ENCODE assay signal across 13 cellular contexts in the genomic region with DNA sequence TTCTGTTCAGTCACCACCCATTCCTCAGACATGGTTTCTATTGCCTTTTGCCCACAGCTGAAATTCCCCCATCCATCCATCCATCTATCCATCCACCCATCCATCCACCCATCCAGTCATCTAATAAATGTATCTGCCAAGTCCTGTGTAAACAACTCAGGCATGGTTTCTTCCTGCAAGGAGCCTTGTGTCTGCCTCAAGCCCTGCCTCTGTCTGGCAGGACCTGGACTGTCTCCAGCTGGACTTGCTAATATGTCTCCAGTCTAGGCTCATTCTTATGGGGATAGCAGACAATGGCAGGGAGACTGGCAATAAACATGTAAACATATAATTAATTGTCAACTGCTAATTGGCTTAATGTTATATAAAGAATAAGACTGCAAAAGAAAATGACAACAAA.
A peak's percentile ranks its signal among the peaks of the same experiment; 100 is the strongest.
DNase-seq lines count a peak whose midpoint lies in the region; ATAC-seq and TF ChIP-seq lines count a peak whose summit lies in the region.
"Had no signal": no experiment of that assay in that cellular context is flagged by ENCODE, and none has a peak within 500 bp of the region (broad histone marks: within the 10 kb centered on the region; RNA-seq: fewer than 3 reads in every experiment).

No MANE protein-coding gene starts in this region.

- H3K36me3 ChIP-seq in GM23248 (ENCODE audit: low read depth) = no peaks in the 10 kb centered on the region
- no peaks in the 10 kb centered on the region for H3K36me3 ChIP-seq in PC-3 (ENCODE audit: low read depth, low read length)
- H3K36me3 ChIP-seq in thyroid gland = no peaks in the 10 kb centered on the region
- H3K36me3 ChIP-seq: BLaER1 had no signal

- H3K27me3 Mint-ChIP-seq in CD14-positive monocyte (ENCODE audit: low read depth in 3 of 3) = peaks cover 6 to 20% (median 19%) of the 10 kb centered on the region in 3 donors

- no peak overlapping the region for H3K9ac ChIP-seq in GM23248
- no peak overlapping the region for H3K9ac ChIP-seq in PC-3 (ENCODE audit: low read length)
- H3K9ac ChIP-seq: BLaER1 had no signal

- peaks cover 16% of the 10 kb centered on the region for H3K4me1 Mint-ChIP-seq in CD14-positive monocyte

- intact Hi-C loops in PC-3 (cut with micrococcal nuclease) = no loop called here
- intact Hi-C loops in thyroid gland (cut with DNase I) = no loop called here
- intact Hi-C loops in CD14-positive monocyte (cut with micrococcal nuclease) = no loop called here

- H3K9me3 ChIP-seq in GM23248 (ENCODE audit: low read depth) = no peaks in the 10 kb centered on the region
- no peaks in the 10 kb centered on the region for H3K9me3 ChIP-seq in PC-3 (ENCODE audit: low read length)
- no peaks in the 10 kb centered on the region for H3K9me3 ChIP-seq in thyroid gland
- H3K9me3 ChIP-seq: BLaER1 had no signal

- peaks cover 0 to 2% (median 0%) of the 10 kb centered on the region in 7 donors for H3K9me3 Mint-ChIP-seq in CD14-positive monocyte

- no peak for TF ChIP-seq CTCF in PC-3 (conservative IDR thresholded peaks at IDR 0.05; ENCODE audit: low read depth, low read length)
- no peak for TF ChIP-seq CTCF in thyroid gland (IDR thresholded peaks at IDR 0.05)
- TF ChIP-seq CTCF in CD14-positive monocyte (IDR thresholded peaks at IDR 0.05) = no peak

- peak; percentile 80 for ATAC-seq in PC-3
- ATAC-seq: HCT116 had no signal

- no TSS peak for BruUV-seq in PC-3 (replicated peaks; lab: Mats Ljungman, UMichigan)

- CTCF ChIA-PET in PC-3 (lab: Charles Lee) = interaction anchor here (0.6 kb wide), 1 partner anchor 181 kb away, joined by 3 read pairs; no protein-coding TSS in a partner anchor

- H3K4me1 ChIP-seq in GM23248 (ENCODE audit: insufficient read depth) (peaks cover 82% of the 10 kb centered on the region), PC-3 (ENCODE audit: insufficient read depth, low read length) (peaks cover 53% of the 10 kb centered on the region), thyroid gland (peaks cover 15 to 28% of the 10 kb centered on the region in 2 donors)
- H3K4me1 ChIP-seq: BLaER1 had no signal

- H3K4me3 ChIP-seq in GM23248 (no peak overlapping the region), PC-3 (ENCODE audit: low read length) (no peak overlapping the region), thyroid gland (replicated peaks in 1 of 3) (no peak overlapping the region)
- H3K4me3 ChIP-seq: BLaER1 had no signal

- peaks cover 0 to 2% of the 10 kb centered on the region in 2 donors for H3K36me3 Mint-ChIP-seq in CD14-positive monocyte

- POLR2A ChIA-PET in PC-3 (lab: Charles Lee; ENCODE audit: unreplicated experiment) = interaction anchor here (0.5 kb wide), 1 partner anchor 14 kb away, joined by 3 read pairs; no protein-coding TSS in a partner anchor

- H3K4me2 ChIP-seq in GM23248 (ENCODE audit: unreplicated experiment) (no peak overlapping the region), PC-3 (ENCODE audit: low read length) (0 out of 2 replicates have a peak overlapping the region, but pooled peaks have one; percentile 22)
- H3K4me2 ChIP-seq: BLaER1 had no signal

- no peaks in the 10 kb centered on the region for H4K20me1 ChIP-seq in GM23248 (ENCODE audit: insufficient read depth)
- H4K20me1 ChIP-seq in PC-3 (ENCODE audit: low read length) = no peaks in the 10 kb centered on the region
- H4K20me1 ChIP-seq: BLaER1 had no signal

- TF ChIP-seq POLR2A in thyroid gland (IDR thresholded peaks at IDR 0.05) = no peak

- H3K27me3 ChIP-seq in GM23248 (replicated peaks; ENCODE audit: insufficient read depth) (no peaks in the 10 kb centered on the region), PC-3 (ENCODE audit: low read length) (no peaks in the 10 kb centered on the region), thyroid gland (no peaks in the 10 kb centered on the region)
- H3K27me3 ChIP-seq: BLaER1 had no signal

- in situ Hi-C loops in GM23248 (cut with MboI) = no loop called here

- no peaks in the 10 kb centered on the region for H3K79me2 ChIP-seq in GM23248 (ENCODE audit: insufficient read depth)
- H3K79me2 ChIP-seq in PC-3 (ENCODE audit: low read length) = no peaks in the 10 kb centered on the region

- H2AFZ ChIP-seq in GM23248 = no peak overlapping the region
- H2AFZ ChIP-seq in PC-3 (ENCODE audit: low read length) = no peak overlapping the region

- peak; percentile 52 for DNase-seq in GM23248
- peak; percentile 75 for DNase-seq in PC-3
- DNase-seq in fibroblast of peridontal ligament (ENCODE audit: extremely low read depth) = peak; percentile 28
- peak; percentile 46 to 60 for DNase-seq in thyroid gland
- no peak for DNase-seq in occipital lobe (lab: John Stamatoyannopoulos, UW)
- no peak for DNase-seq in CD14-positive monocyte (ENCODE audit: low spot score)
- DNase-seq in iPS-NIHi11 (ENCODE audit: low spot score) = no peak
- DNase-seq: NCI-H1092, NCI-H187, NCI-H510A, RPMI8226 had no signal

- H3K9me2 ChIP-seq in GM23248 (ENCODE audit: insufficient read depth) (no peaks in the 10 kb centered on the region), PC-3 (replicated peaks; ENCODE audit: low read length) (no peaks in the 10 kb centered on the region)

- H3K27ac ChIP-seq in GM23248 = no peak overlapping the region
- H3K27ac ChIP-seq in PC-3 (ENCODE audit: low read length) = no peak overlapping the region
- no peak overlapping the region for H3K27ac ChIP-seq in thyroid gland
- H3K27ac ChIP-seq: BLaER1 had no signal

- no peak overlapping the region for H3K4me3 Mint-ChIP-seq in CD14-positive monocyte

- no peak overlapping the region for H3K27ac Mint-ChIP-seq in CD14-positive monocyte

- H3F3A ChIP-seq in GM23248 (ENCODE audit: insufficient read depth) = peaks cover 56% of the 10 kb centered on the region
- H3F3A ChIP-seq in PC-3 (ENCODE audit: low read length, unreplicated experiment) = no peaks in the 10 kb centered on the region

Comparison
In these comparisons a context has a peak if more than half of its experiments do, and no peak if none do; other contexts are left out.
1. DNase-seq: peak in GM23248 (single experiment), PC-3 (single experiment), fibroblast of peridontal ligament (single experiment) and thyroid gland (2 of 2); none in occipital lobe (single experiment), CD14-positive monocyte (single experiment) and iPS-NIHi11 (single experiment).